1 cellular context compared by ENCODE assay signal in the genomic region with DNA sequence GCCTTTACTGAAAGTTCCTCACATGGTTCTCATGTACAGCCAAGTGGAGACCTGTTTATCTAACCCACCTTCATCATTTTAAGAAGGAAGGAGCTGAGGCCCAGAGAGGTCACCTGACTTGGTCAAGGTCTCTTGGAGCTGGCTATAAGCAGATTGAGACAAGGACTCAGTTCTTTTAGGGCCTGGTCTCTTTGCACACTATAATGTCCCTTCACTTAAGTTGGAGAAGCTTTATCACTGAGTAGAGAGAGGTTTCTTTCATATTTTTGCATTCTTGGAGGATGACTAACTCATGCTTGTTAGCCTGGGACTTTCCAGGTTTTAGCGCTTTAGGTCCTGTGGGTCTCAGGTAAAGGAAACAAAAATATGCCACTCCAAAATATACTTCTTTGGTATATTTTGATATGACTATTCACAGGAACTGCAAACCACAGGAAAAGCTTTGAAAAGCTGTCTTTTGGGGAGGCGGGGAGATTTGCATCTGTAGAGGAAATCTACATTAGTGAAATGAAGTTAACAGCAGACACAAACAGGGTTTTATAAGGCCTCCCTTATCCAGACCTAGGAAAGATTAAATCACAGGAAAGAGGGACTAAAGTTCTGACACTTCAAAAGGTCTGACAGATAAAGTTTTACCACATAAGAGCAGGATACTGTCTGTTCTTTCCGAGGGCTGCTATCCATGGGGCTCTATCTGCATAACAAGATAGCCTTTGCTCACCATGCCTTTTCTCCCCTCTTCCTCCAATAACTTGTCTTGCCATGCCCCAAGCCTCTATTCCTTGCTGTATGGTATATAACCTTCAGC.
TF ChIP-seq lines count a peak whose summit lies in the region.

No MANE protein-coding gene starts in this region.

TF ChIP-seq in GM12878, 131 proteins besides CTCF, POLR2A, EP300 and RAD21 (continued from another document):
- TF ChIP-seq MYB (IDR thresholded peaks at IDR 0.05; ENCODE audit: borderline replicate concordance, low read depth, low read length) (no peak), SPI1 (IDR thresholded peaks at IDR 0.05; ENCODE audit: borderline replicate concordance, insufficient read depth, low read depth, low read length) (no peak), POU2F2 (IDR thresholded peaks at IDR 0.05; ENCODE audit: borderline replicate concordance, low read depth, low read length) (no peak), IKZF2 (IDR thresholded peaks at IDR 0.05) (peak; percentile 69 to 70), ETV6 (conservative IDR thresholded peaks at IDR 0.05 in 1 of 2, IDR thresholded peaks at IDR 0.05 in 1 of 2; ENCODE audit: borderline replicate concordance in 1 of 2, low read depth in 1 of 2) (peak in 1 of 2 experiments; percentile 92; a peak in 2 of 4 replicates), TCF12 (IDR thresholded peaks at IDR 0.05; ENCODE audit: low read depth, low read length) (no peak), BCL11A (IDR thresholded peaks at IDR 0.05; ENCODE audit: low read depth, low read length) (peak; percentile 47; the same call in 1 of the 2 replicates), MEF2A (IDR thresholded peaks at IDR 0.05; ENCODE audit: insufficient read depth, low read depth, low read length) (peak; percentile 42; the same call in 1 of the 2 replicates), ESRRA (IDR thresholded peaks at IDR 0.05; ENCODE audit: low read length) (no peak), IKZF1 (conservative IDR thresholded peaks at IDR 0.05) (peak; percentile 72), EZH2 (IDR thresholded peaks at IDR 0.05; ENCODE audit: borderline replicate concordance, control insufficient read depth, low read depth, low read length) (no peak), SIN3A (IDR thresholded peaks at IDR 0.05; ENCODE audit: low read depth, low read length) (no peak), FOXM1 (IDR thresholded peaks at IDR 0.05; ENCODE audit: low read depth, low read length) (peak; percentile 89), ATF2 (IDR thresholded peaks at IDR 0.05; ENCODE audit: low read length) (peak; percentile 65; the same call in 1 of the 2 replicates), CREM (IDR thresholded peaks at IDR 0.05; ENCODE audit: low read depth) (peak; percentile 76; the same call in 1 of the 2 replicates), BRCA1 (IDR thresholded peaks at IDR 0.05; ENCODE audit: low read depth, low read length) (no peak), HSF1 (IDR thresholded peaks at IDR 0.05; ENCODE audit: low read depth, low read length) (no peak), JUNB (IDR thresholded peaks at IDR 0.05) (peak; percentile 85), HDGF (IDR thresholded peaks at IDR 0.05) (no peak), CBX5 (IDR thresholded peaks at IDR 0.05; ENCODE audit: low read depth) (no peak), KLF5 (IDR thresholded peaks at IDR 0.05; ENCODE audit: partially characterized antibody) (no peak), EED (IDR thresholded peaks at IDR 0.05; ENCODE audit: low read depth) (peak; percentile 74; the same call in 1 of the 2 replicates), SRF (IDR thresholded peaks at IDR 0.05; ENCODE audit: low read depth in 2 of 2, low read length in 2 of 2) (no peak), ZNF217 (IDR thresholded peaks at IDR 0.05) (0 out of 2 replicates have a peak, but pooled peaks have one; percentile 24)
- TF ChIP-seq, protein P1, sequence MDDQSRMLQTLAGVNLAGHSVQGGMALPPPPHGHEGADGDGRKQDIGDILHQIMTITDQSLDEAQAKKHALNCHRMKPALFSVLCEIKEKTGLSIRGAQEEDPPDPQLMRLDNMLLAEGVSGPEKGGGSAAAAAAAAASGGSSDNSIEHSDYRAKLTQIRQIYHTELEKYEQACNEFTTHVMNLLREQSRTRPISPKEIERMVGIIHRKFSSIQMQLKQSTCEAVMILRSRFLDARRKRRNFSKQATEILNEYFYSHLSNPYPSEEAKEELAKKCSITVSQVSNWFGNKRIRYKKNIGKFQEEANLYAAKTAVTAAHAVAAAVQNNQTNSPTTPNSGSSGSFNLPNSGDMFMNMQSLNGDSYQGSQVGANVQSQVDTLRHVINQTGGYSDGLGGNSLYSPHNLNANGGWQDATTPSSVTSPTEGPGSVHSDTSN (IDR thresholded peaks at IDR 0.05; ENCODE audit: insufficient replicate concordance, low read depth, low read length) = no peak
- TF ChIP-seq, protein P2, sequence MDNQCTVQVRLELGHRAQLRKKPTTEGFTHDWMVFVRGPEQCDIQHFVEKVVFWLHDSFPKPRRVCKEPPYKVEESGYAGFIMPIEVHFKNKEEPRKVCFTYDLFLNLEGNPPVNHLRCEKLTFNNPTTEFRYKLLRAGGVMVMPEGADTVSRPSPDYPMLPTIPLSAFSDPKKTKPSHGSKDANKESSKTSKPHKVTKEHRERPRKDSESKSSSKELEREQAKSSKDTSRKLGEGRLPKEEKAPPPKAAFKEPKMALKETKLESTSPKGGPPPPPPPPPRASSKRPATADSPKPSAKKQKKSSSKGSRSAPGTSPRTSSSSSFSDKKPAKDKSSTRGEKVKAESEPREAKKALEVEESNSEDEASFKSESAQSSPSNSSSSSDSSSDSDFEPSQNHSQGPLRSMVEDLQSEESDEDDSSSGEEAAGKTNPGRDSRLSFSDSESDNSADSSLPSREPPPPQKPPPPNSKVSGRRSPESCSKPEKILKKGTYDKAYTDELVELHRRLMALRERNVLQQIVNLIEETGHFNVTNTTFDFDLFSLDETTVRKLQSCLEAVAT (IDR thresholded peaks at IDR 0.05) = no peak
TF ChIP-seq in GM12878: peak in this region for 34.
